8 cellular contexts compared by ENCODE assay signal in the genomic region with DNA sequence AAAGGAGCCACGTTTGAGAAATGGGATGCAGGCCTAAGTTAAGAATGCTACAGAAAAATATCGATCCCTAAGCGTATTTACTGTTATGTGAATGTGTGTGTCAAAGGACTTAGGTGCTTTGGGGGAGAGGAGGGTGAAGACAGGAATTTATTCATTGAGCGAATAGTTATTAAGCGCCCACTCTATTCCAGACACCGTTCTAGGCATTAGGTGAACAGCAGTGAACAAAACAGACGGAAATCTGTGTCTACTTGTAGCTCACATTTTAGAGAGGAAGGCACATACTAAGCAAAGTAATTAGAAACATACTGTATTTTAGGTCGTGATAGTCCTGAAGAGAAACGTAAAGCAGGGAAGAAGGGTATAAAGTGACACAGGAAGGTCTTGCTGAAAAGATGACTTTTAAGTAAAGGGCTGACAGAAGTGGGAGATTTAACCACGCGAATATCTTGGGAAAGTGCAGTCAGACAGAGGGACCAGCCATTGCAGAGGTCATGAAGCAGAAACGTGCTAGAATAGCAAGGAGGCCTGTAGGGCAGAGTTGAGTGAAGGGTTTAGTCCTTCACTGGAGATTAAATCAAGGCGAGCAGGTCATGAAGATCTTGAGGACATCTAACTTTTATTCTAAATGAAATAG. TPM values are rescaled to one million over a fixed set of nuclear protein-coding genes. Genes with fewer than 3 reads are reported as not detected.
DNase-seq lines count a peak whose midpoint lies in the region; ATAC-seq and TF ChIP-seq lines count a peak whose summit lies in the region.

No MANE protein-coding gene starts in this region.

- TF ChIP-seq CTCF in LNCaP clone FGC (IDR thresholded peaks at IDR 0.05; ENCODE audit: control insufficient read depth, extremely low read depth, insufficient read depth) (no peak), prostate gland (IDR thresholded peaks at IDR 0.05) (no peak)

- no peaks in the 10 kb centered on the region for H3K27me3 ChIP-seq in endocrine pancreas (ENCODE audit: control insufficient read depth, insufficient read depth, low read length)
- no peaks in the 10 kb centered on the region for H3K27me3 ChIP-seq in prostate gland (replicated peaks; ENCODE audit: insufficient read depth)

- 2% methylated on average over 13 of the region's 13 CpGs for WGBS in prostate gland

- no peaks in the 10 kb centered on the region for H3K9me3 ChIP-seq in endocrine pancreas (ENCODE audit: control insufficient read depth, low read length)
- no peaks in the 10 kb centered on the region for H3K9me3 ChIP-seq in prostate gland

- no peak for ATAC-seq in HG02642 (IDR thresholded peaks at IDR 0.05; ENCODE audit: poor library complexity, unreplicated experiment)
- no peak for ATAC-seq in HG02938 (IDR thresholded peaks at IDR 0.05; ENCODE audit: unreplicated experiment)

- peak overlapping the region; percentile 90 to 92 for H3K27ac ChIP-seq in prostate gland

- DNase-seq in DMS 273 (lab: John Stamatoyannopoulos, UW; ENCODE audit: unreplicated experiment), result peak; percentile 23
- DNase-seq in DMS 273 treated with DMSO at 0.1 percent for 48 hours (lab: John Stamatoyannopoulos, UW), result no peak
- DNase-seq in LNCaP clone FGC (ENCODE audit: low read depth), result no peak
- no peak for DNase-seq in prostate gland (ENCODE audit: low spot score)
- DNase-seq in NCI-H2171 treated with DMSO at 0.1 percent for 48 hours (lab: John Stamatoyannopoulos, UW), result no peak

- H3K36me3 ChIP-seq in endocrine pancreas (ENCODE audit: control insufficient read depth, insufficient read depth, low read length) (peaks cover 4% of the 10 kb centered on the region), prostate gland (no peaks in the 10 kb centered on the region)

- H3K4me3 ChIP-seq in LNCaP clone FGC (ENCODE audit: low read depth, low read length), result peak overlapping the region; percentile 89
- peak overlapping the region; percentile 100 for H3K4me3 ChIP-seq in endocrine pancreas (ENCODE audit: control insufficient read depth, insufficient read depth, low read length)
- peak overlapping the region; percentile 63 to 75 for H3K4me3 ChIP-seq in prostate gland

- no peak for TF ChIP-seq POLR2A in prostate gland (IDR thresholded peaks at IDR 0.05)

- H3K9ac ChIP-seq in endocrine pancreas (ENCODE audit: control insufficient read depth, insufficient read depth, low read length), result peak overlapping the region; percentile 98

- H3K4me1 ChIP-seq in endocrine pancreas (ENCODE audit: control insufficient read depth, insufficient read depth, low read length), result peaks cover 14% of the 10 kb centered on the region
- peaks cover 8% of the 10 kb centered on the region for H3K4me1 ChIP-seq in prostate gland (replicated peaks)

- intact Hi-C loops in prostate gland (cut with DNase I), result no loop called here

RNA-seq across cellular contexts. Expression of a gene that starts 0.5 kb away (rescaled TPM):
- total RNA-seq in prostate gland, result 10 to 100 TPM; 20.5 to 32.4 TPM

RNA-seq across cellular contexts. Expression of a gene that starts 0.9 kb away (rescaled TPM):
- total RNA-seq in prostate gland, result 10 to 100 TPM; 29.8 to 32.3 TPM

RNA-seq across cellular contexts. Expression of a gene that starts 51.7 kb away (rescaled TPM):
- not detected for total RNA-seq in prostate gland
